Comparison of ENCODE assay signal across 8 cellular contexts in the genomic region with DNA sequence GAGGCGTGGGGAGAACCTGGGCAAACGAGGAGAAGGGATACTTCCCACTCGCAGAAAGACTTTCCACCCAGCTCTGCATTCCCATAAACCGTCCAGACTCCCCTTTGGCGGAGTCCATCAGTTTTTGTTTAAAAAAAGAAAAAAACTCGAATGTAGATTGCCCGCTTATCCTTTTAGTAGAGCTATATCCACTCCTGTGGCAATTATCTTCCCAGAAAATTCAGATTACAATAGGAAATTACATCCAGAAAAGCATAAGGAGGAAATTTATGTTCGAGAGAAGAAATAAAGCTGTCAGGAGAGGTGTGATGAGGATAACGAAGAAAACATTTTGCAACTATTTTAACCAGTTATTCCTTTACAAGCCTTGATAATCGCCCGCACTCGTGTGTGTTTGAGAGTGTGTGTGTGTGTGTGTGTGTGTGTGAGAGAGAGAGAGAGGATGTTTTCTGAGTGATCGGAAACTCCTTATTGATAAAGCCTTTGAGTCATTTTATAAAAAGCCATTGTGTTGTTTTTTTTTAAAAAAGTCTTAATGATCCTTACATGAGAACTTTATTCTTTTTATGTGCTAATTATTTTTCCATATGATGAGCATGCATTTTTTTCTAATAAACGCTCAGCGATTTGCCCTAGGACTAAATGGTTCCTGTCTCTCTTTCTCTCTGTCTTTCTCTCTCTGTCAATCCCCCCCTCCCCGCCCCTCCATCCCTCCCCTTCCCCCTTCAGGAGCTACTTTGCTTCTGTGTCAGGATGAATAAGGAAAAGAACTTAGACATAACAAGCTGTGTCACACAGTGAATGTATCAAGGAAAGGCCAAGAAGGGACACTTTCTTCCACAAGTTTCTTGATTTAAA. TPM values are rescaled to one million over a fixed set of nuclear protein-coding genes. Genes with fewer than 3 reads are reported as not detected.
A peak's percentile ranks its signal among the peaks of the same experiment; 100 is the strongest.
DNase-seq lines count a peak whose midpoint lies in the region; ATAC-seq and TF ChIP-seq lines count a peak whose summit lies in the region.

No MANE protein-coding gene starts in this region.

- H3K27me3 Mint-ChIP-seq in memory B cell, result no peaks in the 10 kb centered on the region

- peak overlapping the region; percentile 73 for H3K4me3 ChIP-seq in RWPE2 (ENCODE audit: severe bottlenecking)

- ATAC-seq in RWPE2 (ENCODE audit: low read depth), result no peak; the same call in 2 of the 3 replicates
- ATAC-seq in memory B cell (ENCODE audit: low read depth), result no peak
- no peak for ATAC-seq in left lobe of liver

- peak overlapping the region; percentile 93 for H3K27ac Mint-ChIP-seq in memory B cell

- H3K4me1 Mint-ChIP-seq in memory B cell, result peaks cover 23% of the 10 kb centered on the region

- in situ Hi-C loops in GM13977 (cut with MboI; ENCODE audit: low pct_unique_long_range_greater_than_20kb, low sequenced_read_pairs, unreplicated experiment), result no loop called here

- H3K36me3 Mint-ChIP-seq in memory B cell, result peaks cover 5% of the 10 kb centered on the region

- peak overlapping the region; percentile 97 for H3K4me3 Mint-ChIP-seq in memory B cell

- H3K9me3 Mint-ChIP-seq in memory B cell, result no peaks in the 10 kb centered on the region

- peaks cover 14% of the 10 kb centered on the region for H3K36me3 ChIP-seq in RWPE2 (ENCODE audit: low read depth)

- no peaks in the 10 kb centered on the region for H3K27me3 ChIP-seq in RWPE2 (ENCODE audit: insufficient read depth, poor library complexity, severe bottlenecking)

- TF ChIP-seq CTCF in RWPE2 (IDR thresholded peaks at IDR 0.05; ENCODE audit: poor library complexity, severe bottlenecking), result no peak
- TF ChIP-seq CTCF in GM13977 (IDR thresholded peaks at IDR 0.05; ENCODE audit: extremely low read depth, insufficient read depth, missing control alignments), result no peak

- peaks cover 35% of the 10 kb centered on the region for H3K4me1 ChIP-seq in RWPE2 (ENCODE audit: insufficient read depth, poor library complexity, severe bottlenecking)

- no peaks in the 10 kb centered on the region for H3K9me3 ChIP-seq in RWPE2 (ENCODE audit: severe bottlenecking)

- H3K27ac ChIP-seq in RWPE2 (ENCODE audit: poor library complexity, severe bottlenecking) (peak overlapping the region; percentile 87), caudate nucleus (ENCODE audit: low read depth, low read length) (peak overlapping the region; percentile 99), temporal lobe (ENCODE audit: low read depth, low read length) (peak overlapping the region; percentile 96)

- DNase-seq in NCI-H2171 treated with DMSO at 0.1 percent for 48 hours (lab: John Stamatoyannopoulos, UW) (peak; percentile 36), NCI-H2171 (lab: John Stamatoyannopoulos, UW) (no peak), RWPE2 (ENCODE audit: low spot score) (no peak), caudate nucleus (lab: John Stamatoyannopoulos, UW) (peak in 1 of 61 donors; percentile 5), memory B cell (ENCODE audit: low spot score in 2 of 2) (peak in 1 of 2 donors; percentile 20), left lobe of liver (ENCODE audit: low spot score) (no peak), GM13977 (ENCODE audit: low spot score) (no peak)

RNA-seq across cellular contexts. Expression of a gene that starts 1.1 kb away (rescaled TPM):
- 73.8 TPM for total RNA-seq in temporal lobe
- total RNA-seq in left lobe of liver, result 23.5 TPM
